9 cellular contexts compared by ENCODE assay signal in genomic region chr6:18528084-18528743, GRCh38.
DNase-seq lines count a peak whose midpoint lies in the region; ATAC-seq and TF ChIP-seq lines count a peak whose summit lies in the region.
"Had no signal": no experiment of that assay in that cellular context is flagged by ENCODE, and none has a peak within 500 bp of the region (broad histone marks: within the 10 kb centered on the region; RNA-seq: fewer than 3 reads in every experiment).

No MANE protein-coding gene starts in this region.

- no peaks in the 10 kb centered on the region for H3K36me3 Mint-ChIP-seq in activated naive CD8-positive, alpha-beta T cell treated with anti-CD3 and anti-CD28 coated beads, Interleukin-2, amount 50 U/mL, for 24 hours (ENCODE audit: low read depth)

- peak; percentile 62 for TF ChIP-seq CTCF in Loucy (conservative IDR thresholded peaks at IDR 0.05; ENCODE audit: low read length)

- no peaks in the 10 kb centered on the region for H3F3A ChIP-seq in Loucy (ENCODE audit: low read depth)

- no peak overlapping the region for H2AFZ ChIP-seq in Loucy (ENCODE audit: low read length)

- no peak overlapping the region for H3K4me3 ChIP-seq in Loucy (ENCODE audit: low read length, poor library complexity, severe bottlenecking)

- H3K9me2 ChIP-seq in Loucy (replicated peaks; ENCODE audit: low read depth, low read length): no peaks in the 10 kb centered on the region

- H3K9me3 ChIP-seq in Loucy (ENCODE audit: insufficient read depth, low read depth, low read length): no peaks in the 10 kb centered on the region

- no peaks in the 10 kb centered on the region for H3K36me3 ChIP-seq in Loucy (ENCODE audit: insufficient read depth, low read length)

- H3K4me1 ChIP-seq in Loucy (ENCODE audit: insufficient read depth, low read length, poor library complexity, severe bottlenecking): no peaks in the 10 kb centered on the region

- no peak overlapping the region for H3K27ac Mint-ChIP-seq in activated naive CD8-positive, alpha-beta T cell treated with anti-CD3 and anti-CD28 coated beads, Interleukin-2, amount 50 U/mL, for 24 hours
- H3K27ac Mint-ChIP-seq: dendritic cell treated with granulocyte-macrophage colony-stimulating factor and Interleukin-4, amounts not matched to agents 40 ng/mL and 50 ng/mL, for 4 days had no signal

- no peaks in the 10 kb centered on the region for H3K79me2 ChIP-seq in Loucy (ENCODE audit: insufficient read depth, low read length)

- peaks cover 16% of the 10 kb centered on the region for H3K27me3 Mint-ChIP-seq in activated naive CD8-positive, alpha-beta T cell treated with anti-CD3 and anti-CD28 coated beads, Interleukin-2, amount 50 U/mL, for 24 hours

- no peak overlapping the region for H3K4me3 Mint-ChIP-seq in activated naive CD8-positive, alpha-beta T cell treated with anti-CD3 and anti-CD28 coated beads, Interleukin-2, amount 50 U/mL, for 24 hours
- H3K4me3 Mint-ChIP-seq: dendritic cell treated with granulocyte-macrophage colony-stimulating factor and Interleukin-4, amounts not matched to agents 40 ng/mL and 50 ng/mL, for 4 days had no signal

- no peaks in the 10 kb centered on the region for H3K4me1 Mint-ChIP-seq in activated naive CD8-positive, alpha-beta T cell treated with anti-CD3 and anti-CD28 coated beads, Interleukin-2, amount 50 U/mL, for 24 hours

- ATAC-seq in SK-N-SH treated with all-trans-retinoic acid at 6 μM for 48 hours: peak; percentile 80
- ATAC-seq in GM21515 (IDR thresholded peaks at IDR 0.05; ENCODE audit: unreplicated experiment): no peak
- no peak for ATAC-seq in activated naive CD8-positive, alpha-beta T cell treated with anti-CD3 and anti-CD28 coated beads, Interleukin-2, amount 50 U/mL, for 24 hours

- no peak overlapping the region for H3K9ac ChIP-seq in Loucy (ENCODE audit: low read depth, low read length, poor library complexity, severe bottlenecking)

- DNase-seq in CD1c-positive myeloid dendritic cell (ENCODE audit: extremely low spot score) (peak; percentile 17), kidney tubule cell (ENCODE audit: low spot score) (peak; percentile 21), cortex of kidney (lab: John Stamatoyannopoulos, UW) (no peak), GF-D8 (lab: John Stamatoyannopoulos, UW) (no peak)
- DNase-seq in activated naive CD8-positive, alpha-beta T cell treated with anti-CD3 and anti-CD28 coated beads, Interleukin-2, amount 50 U/mL, for 24 hours: no peak

- H3K4me2 ChIP-seq in Loucy (ENCODE audit: low read depth, low read length, poor library complexity, severe bottlenecking): no peak overlapping the region

- no peaks in the 10 kb centered on the region for H3K9me3 Mint-ChIP-seq in activated naive CD8-positive, alpha-beta T cell treated with anti-CD3 and anti-CD28 coated beads, Interleukin-2, amount 50 U/mL, for 24 hours
- H3K9me3 Mint-ChIP-seq: dendritic cell treated with granulocyte-macrophage colony-stimulating factor and Interleukin-4, amounts not matched to agents 40 ng/mL and 50 ng/mL, for 4 days had no signal

- no peaks in the 10 kb centered on the region for H3K27me3 ChIP-seq in Loucy (ENCODE audit: insufficient read depth, low read length, poor library complexity, severe bottlenecking)

- H4K20me1 ChIP-seq in Loucy (ENCODE audit: insufficient read depth, low read length, poor library complexity, severe bottlenecking): no peaks in the 10 kb centered on the region

TF ChIP-seq in SK-N-SH treated with all-trans-retinoic acid at 6 μM for 48 hours, 23 proteins besides CTCF, POLR2A, EP300 and RAD21:
- TF ChIP-seq ISL1 (CRISPR knock-in tag; IDR thresholded peaks at IDR 0.05) (no peak), CREB5 (CRISPR knock-in tag; IDR thresholded peaks at IDR 0.05; ENCODE audit: low read depth) (no peak), PPARA (CRISPR knock-in tag; IDR thresholded peaks at IDR 0.05; ENCODE audit: borderline replicate concordance) (no peak), ESRRG (CRISPR knock-in tag; IDR thresholded peaks at IDR 0.05) (no peak), ZNF70 (CRISPR knock-in tag; IDR thresholded peaks at IDR 0.05) (no peak), OSR1 (CRISPR knock-in tag; IDR thresholded peaks at IDR 0.05) (no peak), TOX (CRISPR knock-in tag; IDR thresholded peaks at IDR 0.05; ENCODE audit: borderline replicate concordance) (no peak), ZFP30 (CRISPR knock-in tag; IDR thresholded peaks at IDR 0.05) (no peak), ZFP3 (CRISPR knock-in tag; IDR thresholded peaks at IDR 0.05) (no peak), CSDC2 (CRISPR knock-in tag; IDR thresholded peaks at IDR 0.05) (no peak), PATZ1 (CRISPR knock-in tag; IDR thresholded peaks at IDR 0.05; ENCODE audit: borderline replicate concordance) (no peak), ZC3H10 (CRISPR knock-in tag; IDR thresholded peaks at IDR 0.05) (no peak), RARB (CRISPR knock-in tag; IDR thresholded peaks at IDR 0.05) (no peak), SNAI2 (CRISPR knock-in tag; IDR thresholded peaks at IDR 0.05) (no peak), ZNF565 (CRISPR knock-in tag; conservative IDR thresholded peaks at IDR 0.05; ENCODE audit: low read depth) (no peak), GLIS3 (CRISPR knock-in tag; IDR thresholded peaks at IDR 0.05) (no peak), BACH2 (CRISPR knock-in tag; IDR thresholded peaks at IDR 0.05; ENCODE audit: borderline replicate concordance) (no peak), ARNTL (CRISPR knock-in tag; IDR thresholded peaks at IDR 0.05; ENCODE audit: borderline replicate concordance, low read depth) (no peak), POU6F1 (CRISPR knock-in tag; IDR thresholded peaks at IDR 0.05; ENCODE audit: borderline replicate concordance, low read depth) (no peak), TCF4 (CRISPR knock-in tag; IDR thresholded peaks at IDR 0.05; ENCODE audit: borderline replicate concordance) (no peak)

Comparison
In these comparisons a context has a peak if more than half of its experiments do, and no peak if none do; other contexts are left out.
1. DNase-seq: peak in CD1c-positive myeloid dendritic cell (single experiment) and kidney tubule cell (single experiment); none in cortex of kidney (single experiment), activated naive CD8-positive, alpha-beta T cell treated with anti-CD3 and anti-CD28 coated beads, Interleukin-2, amount 50 U/mL, for 24 hours (single experiment) and GF-D8 (single experiment).